In genomic region chrX:37825225-37825842, GRCh38 we compare ENCODE assay signal across 8 cellular contexts. TPM values are rescaled to one million over a fixed set of nuclear protein-coding genes. Genes with fewer than 3 reads are reported as not detected.
DNase-seq lines count a peak whose midpoint lies in the region; ATAC-seq, FAIRE-seq and TF ChIP-seq lines count a peak whose summit lies in the region.

No MANE protein-coding gene starts in this region.

- no peaks in the 10 kb centered on the region for H3K27me3 ChIP-seq in gastroesophageal sphincter
- H3K27me3 ChIP-seq in small intestine (ENCODE audit: control insufficient read depth in 2 of 2, insufficient read depth in 2 of 2, low read length in 2 of 2): no peaks in the 10 kb centered on the region

- H3K4me3 ChIP-seq in gastroesophageal sphincter (no peak overlapping the region), small intestine (ENCODE audit: low read depth in 1 of 2, low read length in 2 of 2) (no peak overlapping the region)

- H3K9me3 ChIP-seq in gastroesophageal sphincter (no peaks in the 10 kb centered on the region), small intestine (ENCODE audit: control insufficient read depth, low read depth) (no peaks in the 10 kb centered on the region)

- DNase-seq in NCI-H748 (lab: John Stamatoyannopoulos, UW; ENCODE audit: unreplicated experiment): peak; percentile 30
- no peak for DNase-seq in NCI-H748 treated with DMSO at 0.1 percent for 48 hours (lab: John Stamatoyannopoulos, UW)
- peak; percentile 37 for DNase-seq in HEK293T (ENCODE audit: extremely low spot score)
- DNase-seq in NCI-H460 (ENCODE audit: extremely low read depth, low read depth): peak; percentile 42
- DNase-seq in activated T-cell treated with anti-CD3 and anti-CD28 coated beads, Interleukin-2, amount 50 U/mL, for 72 hours: peak; percentile 50 to 53
- DNase-seq in small intestine: peak; percentile 51
- no peak for DNase-seq in SKM-1 (lab: John Stamatoyannopoulos, UW; ENCODE audit: unreplicated experiment)

- H3K4me3 Mint-ChIP-seq in activated T-cell treated with anti-CD3 and anti-CD28 coated beads, Interleukin-2, amount 50 U/mL, for 72 hours: no peak overlapping the region

- H3K4me1 Mint-ChIP-seq in activated T-cell treated with anti-CD3 and anti-CD28 coated beads, Interleukin-2, amount 50 U/mL, for 72 hours (ENCODE audit: low read depth): peaks cover 21% of the 10 kb centered on the region

- no peak for FAIRE-seq in small intestine (lab: Jason Lieb, UNC)

- CTCF ChIA-PET in HEK293T (lab: Yijun Ruan, JAX): interaction anchor here (0.6 to 2.5 kb wide), 8 partner anchors 10 to 347 kb away, joined by 3 to 16 read pairs (median 4); no protein-coding TSS in a partner anchor

- H3K27ac Mint-ChIP-seq in activated T-cell treated with anti-CD3 and anti-CD28 coated beads, Interleukin-2, amount 50 U/mL, for 72 hours: no peak overlapping the region

- WGBS in gastroesophageal sphincter (ENCODE audit: low coverage in 1 of 2), 2 donors: 0% methylated on average over 2 of the region's 3 CpGs
- 2 to 6% (median 3%) methylated on average over 3 of the region's 3 CpGs for WGBS in small intestine, 3 donors

- peaks cover 0 to 6% (median 0%) of the 10 kb centered on the region in 3 donors for H3K4me1 ChIP-seq in gastroesophageal sphincter
- H3K4me1 ChIP-seq in small intestine (ENCODE audit: control insufficient read depth in 2 of 2, insufficient read depth in 1 of 2, low read depth in 1 of 2, low read length in 1 of 2): no peaks in the 10 kb centered on the region

- peak; percentile 58 to 60 for ATAC-seq in activated T-cell treated with anti-CD3 and anti-CD28 coated beads, Interleukin-2, amount 50 U/mL, for 72 hours (replicated peaks in 1 of 2)
- no peak for ATAC-seq in gastroesophageal sphincter

- TF ChIP-seq EP300 in gastroesophageal sphincter (IDR thresholded peaks at IDR 0.05): no peak

- H3K36me3 ChIP-seq in gastroesophageal sphincter: no peaks in the 10 kb centered on the region
- no peaks in the 10 kb centered on the region for H3K36me3 ChIP-seq in small intestine (ENCODE audit: control insufficient read depth in 2 of 2, insufficient read depth in 2 of 2, low read length in 2 of 2)

- TF ChIP-seq POLR2A in gastroesophageal sphincter (IDR thresholded peaks at IDR 0.05): no peak

- peak; percentile 77 to 90 (median 84) for TF ChIP-seq CTCF in gastroesophageal sphincter (IDR thresholded peaks at IDR 0.05)

- H3K36me3 Mint-ChIP-seq in activated T-cell treated with anti-CD3 and anti-CD28 coated beads, Interleukin-2, amount 50 U/mL, for 72 hours (ENCODE audit: insufficient read depth in 2 of 2): no peaks in the 10 kb centered on the region

- POLR2A ChIA-PET in HEK293T (lab: Yijun Ruan, JAX): no interaction called here

- peaks cover 25% of the 10 kb centered on the region for H3K27me3 Mint-ChIP-seq in activated T-cell treated with anti-CD3 and anti-CD28 coated beads, Interleukin-2, amount 50 U/mL, for 72 hours (ENCODE audit: low read depth)

- H3K27ac ChIP-seq in gastroesophageal sphincter (no peak overlapping the region), small intestine (ENCODE audit: low read depth in 1 of 2, low read length in 1 of 2) (no peak overlapping the region)

- H3K9me3 Mint-ChIP-seq in activated T-cell treated with anti-CD3 and anti-CD28 coated beads, Interleukin-2, amount 50 U/mL, for 72 hours: no peaks in the 10 kb centered on the region

TF ChIP-seq in HEK293T, 16 proteins besides CTCF, POLR2A, EP300 and RAD21:
- TF ChIP-seq ARNT (IDR thresholded peaks at IDR 0.05) (no peak), SUZ12 (IDR thresholded peaks at IDR 0.05) (no peak), SP1 (IDR thresholded peaks at IDR 0.05) (no peak), CTBP1 (IDR thresholded peaks at IDR 0.05; ENCODE audit: borderline replicate concordance) (no peak), TARDBP (IDR thresholded peaks at IDR 0.05) (no peak), FOXK2 (IDR thresholded peaks at IDR 0.05) (no peak), FOXM1 (IDR thresholded peaks at IDR 0.05; ENCODE audit: borderline replicate concordance) (no peak), FOXA1 (IDR thresholded peaks at IDR 0.05) (no peak)
- TF ChIP-seq, protein P1, sequence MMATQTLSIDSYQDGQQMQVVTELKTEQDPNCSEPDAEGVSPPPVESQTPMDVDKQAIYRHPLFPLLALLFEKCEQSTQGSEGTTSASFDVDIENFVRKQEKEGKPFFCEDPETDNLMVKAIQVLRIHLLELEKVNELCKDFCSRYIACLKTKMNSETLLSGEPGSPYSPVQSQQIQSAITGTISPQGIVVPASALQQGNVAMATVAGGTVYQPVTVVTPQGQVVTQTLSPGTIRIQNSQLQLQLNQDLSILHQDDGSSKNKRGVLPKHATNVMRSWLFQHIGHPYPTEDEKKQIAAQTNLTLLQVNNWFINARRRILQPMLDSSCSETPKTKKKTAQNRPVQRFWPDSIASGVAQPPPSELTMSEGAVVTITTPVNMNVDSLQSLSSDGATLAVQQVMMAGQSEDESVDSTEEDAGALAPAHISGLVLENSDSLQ (IDR thresholded peaks at IDR 0.05): no peak

RNA-seq across cellular contexts. Expression of gene DYNLT3, which starts 22.0 kb away (rescaled TPM):
- 63.5 and 69.7 TPM in 2 replicates for total RNA-seq in NCI-H460 (2014; rRNA removed; shearing (Covaris generic))
- polyA plus RNA-seq in NCI-H460 (2014; cell fraction: nucleus; rRNA removed): 24.8 and 29.1 TPM in 2 replicates
- 10 to 100 TPM; 21.5 to 28.9 TPM for total RNA-seq in activated T-cell treated with anti-CD3 and anti-CD28 coated beads, Interleukin-2, amount 50 U/mL, for 72 hours
- total RNA-seq in gastroesophageal sphincter: 10 to 100 TPM; 39.8 to 71.2 (median 61.1) TPM
- 10 to 100 TPM in 2 of 3 donors, 1 to 10 TPM in 1; 9.2 to 17.1 (median 12.1) TPM for polyA plus RNA-seq in small intestine

RNA-seq across cellular contexts. Expression of gene CYBB, which starts 45.5 kb away (rescaled TPM):
- not detected in 2 replicates for total RNA-seq in NCI-H460 (2014; rRNA removed; shearing (Covaris generic))
- polyA plus RNA-seq in NCI-H460 (2014; cell fraction: nucleus; rRNA removed): 0.16 TPM in 1 of 2 replicates, not detected in the other
- total RNA-seq in activated T-cell treated with anti-CD3 and anti-CD28 coated beads, Interleukin-2, amount 50 U/mL, for 72 hours: under 1 TPM; 0.38 to 0.39 TPM
- 10 to 100 TPM in 2 of 4 donors, 1 to 10 TPM in 2; 4.0 to 40.3 (median 19.6) TPM for total RNA-seq in gastroesophageal sphincter
- polyA plus RNA-seq in small intestine: 10 to 100 TPM in 1 of 3 donors, 1 to 10 TPM in 2; 2.2 to 10.8 (median 4.1) TPM

Comparison
In these comparisons a context has a peak if more than half of its experiments do, and no peak if none do; other contexts are left out.
1. DNase-seq: peak in NCI-H748 (single experiment), HEK293T (single experiment), NCI-H460 (single experiment), activated T-cell treated with anti-CD3 and anti-CD28 coated beads, Interleukin-2, amount 50 U/mL, for 72 hours (2 of 2) and small intestine (single experiment); none in NCI-H748 treated with DMSO at 0.1 percent for 48 hours (single experiment) and SKM-1 (single experiment).